In genomic region chr3:115363071-115363470, GRCh38 we compare ENCODE assay signal across 28 cellular contexts.
DNase-seq lines count a peak whose midpoint lies in the region; TF ChIP-seq lines count a peak whose summit lies in the region.
"Had no signal": no experiment of that assay in that cellular context is flagged by ENCODE, and none has a peak within 500 bp of the region (broad histone marks: within the 10 kb centered on the region; RNA-seq: fewer than 3 reads in every experiment).

No MANE protein-coding gene starts in this region.

- H3K4me1 Mint-ChIP-seq in chondrocyte (ENCODE audit: low read depth), result peaks cover 19% of the 10 kb centered on the region

- H3K9me3 Mint-ChIP-seq in chondrocyte (ENCODE audit: low read depth), result peaks cover 2% of the 10 kb centered on the region

- no peak overlapping the region for H3K4me3 Mint-ChIP-seq in chondrocyte (ENCODE audit: unreplicated experiment)
- H3K4me3 Mint-ChIP-seq: immature natural killer cell; stimulated activated naive B cell treated with anti-CD40 and anti-IgM and Interleukin-4, amounts not matched to agents 10 μg/mL and 1 μg/mL and 100 μg/mL, for 72 hours had no signal

- peak; percentile 15 for DNase-seq in DMS53 (lab: John Stamatoyannopoulos, UW)
- DNase-seq in DMS53 treated with DMSO at 0.1 percent for 48 hours (lab: John Stamatoyannopoulos, UW; ENCODE audit: unreplicated experiment), result no peak
- DNase-seq in NCI-H526 treated with DMSO at 0.1 percent for 48 hours (lab: John Stamatoyannopoulos, UW), result peak; percentile 68
- peak; percentile 24 for DNase-seq in epithelial cell of esophagus (ENCODE audit: low read depth)
- DNase-seq in retinal pigment epithelial cell (ENCODE audit: low read depth), result peak; percentile 25
- no peak for DNase-seq in caudate nucleus (lab: John Stamatoyannopoulos, UW)
- no peak for DNase-seq in NCI-H82 treated with DMSO at 0.1 percent for 48 hours (lab: John Stamatoyannopoulos, UW; ENCODE audit: unreplicated experiment)
- DNase-seq in chondrocyte (ENCODE audit: low spot score), result no peak
- DNase-seq: activated CD4-positive, alpha-beta T cell treated with anti-CD3 and anti-CD28 coated beads, Interleukin-2, amount 50 U/mL, for 4 hours; activated naive CD4-positive, alpha-beta T cell treated with Interleukin-2 at 50 U/mL for 16 hours; amniotic stem cell; cortex of kidney; esophagus squamous epithelium; hypothalamus; immature natural killer cell; left lung; MV-4-11; NCI-H146; NK-92 treated with Interleukin-12 subunit alpha and Interleukin-12 subunit beta, amount 100 ng/mL, for 24 hours; SIG-M5; stimulated activated CD4-positive, alpha-beta T cell treated with anti-CD3 and anti-CD28 coated beads, Interleukin-15, amount 100 ng/mL, for 24 hours; stimulated activated naive B cell treated with anti-CD40 and anti-IgM and Interleukin-4, amounts not matched to agents 10 μg/mL and 1 μg/mL and 100 μg/mL, for 72 hours; testis had no signal

- no peak overlapping the region for H3K27ac ChIP-seq in caudate nucleus (ENCODE audit: low read depth, low read length)
- H3K27ac ChIP-seq: 22Rv1, esophagus squamous epithelium, KMS-11, left lung, neutrophil, testis, vagina had no signal

- no peaks in the 10 kb centered on the region for H3K36me3 Mint-ChIP-seq in chondrocyte (ENCODE audit: low read depth)
- H3K36me3 Mint-ChIP-seq: immature natural killer cell; stimulated activated naive B cell treated with anti-CD40 and anti-IgM and Interleukin-4, amounts not matched to agents 10 μg/mL and 1 μg/mL and 100 μg/mL, for 72 hours had no signal

- H3K4me3 ChIP-seq in epithelial cell of esophagus (ENCODE audit: low read length) (no peak overlapping the region), retinal pigment epithelial cell (ENCODE audit: low read length) (no peak overlapping the region)
- H3K4me3 ChIP-seq: esophagus squamous epithelium, left lung, testis, vagina had no signal

- no peak overlapping the region for H3K27ac Mint-ChIP-seq in chondrocyte (ENCODE audit: unreplicated experiment)
- H3K27ac Mint-ChIP-seq: immature natural killer cell; progenitor cell of endocrine pancreas; stimulated activated naive B cell treated with anti-CD40 and anti-IgM and Interleukin-4, amounts not matched to agents 10 μg/mL and 1 μg/mL and 100 μg/mL, for 72 hours had no signal

- TF ChIP-seq CTCF in epithelial cell of esophagus (IDR thresholded peaks at IDR 0.05; ENCODE audit: insufficient read depth, low read depth, low read length, missing control alignments), result no peak
- TF ChIP-seq CTCF in retinal pigment epithelial cell (conservative IDR thresholded peaks at IDR 0.05; ENCODE audit: low read depth, low read length), result no peak
- no peak for TF ChIP-seq CTCF in chondrocyte (IDR thresholded peaks at IDR 0.05)

- no peaks in the 10 kb centered on the region for H3K27me3 Mint-ChIP-seq in chondrocyte (ENCODE audit: low read depth)
- H3K27me3 Mint-ChIP-seq: progenitor cell of endocrine pancreas had no signal

Comparison
In these comparisons a context has a peak if more than half of its experiments do, and no peak if none do; other contexts are left out.
1. DNase-seq: peak in DMS53 (single experiment), NCI-H526 treated with DMSO at 0.1 percent for 48 hours (single experiment), epithelial cell of esophagus (single experiment) and retinal pigment epithelial cell (single experiment); none in DMS53 treated with DMSO at 0.1 percent for 48 hours (single experiment), caudate nucleus (0 of 61), NCI-H82 treated with DMSO at 0.1 percent for 48 hours (single experiment) and chondrocyte (single experiment).